ENCODE assay signal across 27 cellular contexts in genomic region chr11:116328410-116328809, GRCh38.
"Had no signal": no experiment of that assay in that cellular context is flagged by ENCODE, and none has a peak within 500 bp of the region (broad histone marks: within the 10 kb centered on the region; RNA-seq: fewer than 3 reads in every experiment).

No MANE protein-coding gene starts in this region.

- ATAC-seq: activated CD8-positive, alpha-beta memory T cell treated with anti-CD3 and anti-CD28 coated beads, Interleukin-2, amount 10 ng/mL, durations not matched to agents 7 days and 5 days; K562; PC-3; T-helper 17 cell had no signal

- H3K9me3 ChIP-seq: breast epithelium had no signal

- DNase-seq: activated CD4-positive, alpha-beta T cell treated with anti-CD3 and anti-CD28 coated beads for 48 hours; activated CD4-positive, alpha-beta T cell treated with anti-CD3 and anti-CD28 coated beads, Interleukin-2, amount 50 U/mL, for 48 hours; activated CD8-positive, alpha-beta memory T cell treated with anti-CD3 and anti-CD28 coated beads, Interleukin-2, amount 10 ng/mL, durations not matched to agents 7 days and 5 days; activated effector memory CD4-positive, alpha-beta T cell treated with Interleukin-2 at 50 U/mL for 16 hours; activated naive CD4-positive, alpha-beta T cell; activated T-cell treated with anti-CD3 and anti-CD28 coated beads, Interleukin-2, amount 50 U/mL, for 24 hours; aorta; central memory CD4-positive, alpha-beta T cell; Karpas-422; MM.1S; NCI-H1092 treated with DMSO at 0.1 percent for 48 hours; NCI-H1417 treated with DMSO at 0.1 percent for 48 hours; NCI-H1694; NCI-H2029; NCI-H2107; NCI-H2171 treated with DMSO at 0.1 percent for 48 hours; NCI-H345; NCI-H510A; NCI-H526 treated with DMSO at 0.1 percent for 48 hours; NCI-H82; PC-3; SIG-M5; T-helper 17 cell; T1000; WERI-Rb-1 had no signal

- H3K27ac ChIP-seq: breast epithelium, WERI-Rb-1 had no signal

- H3K36me3 ChIP-seq: breast epithelium, WERI-Rb-1 had no signal

- H3K4me1 ChIP-seq: breast epithelium had no signal

- H3K27me3 ChIP-seq: breast epithelium had no signal

- H3K4me3 ChIP-seq: breast epithelium, K562 had no signal
